Comparison of ENCODE assay signal across 1 cellular context in genomic region chr14:102911991-102912761, GRCh38.
TF ChIP-seq lines count a peak whose summit lies in the region.

No MANE protein-coding gene starts in this region.

TF ChIP-seq in SK-N-SH, 30 proteins besides CTCF, POLR2A, EP300 and RAD21 (continued from another document):
- TF ChIP-seq PBX3 (IDR thresholded peaks at IDR 0.05) (no peak), YY1 (IDR thresholded peaks at IDR 0.05; ENCODE audit: low read depth) (no peak), ELF1 (IDR thresholded peaks at IDR 0.05) (no peak), RCOR1 (IDR thresholded peaks at IDR 0.05; ENCODE audit: low read length) (no peak), TEAD4 (IDR thresholded peaks at IDR 0.05; ENCODE audit: borderline replicate concordance, insufficient read depth) (no peak), POLR2AphosphoS5 (IDR thresholded peaks at IDR 0.05; ENCODE audit: low read depth, low read length) (no peak)
